Comparison of ENCODE assay signal across 8 cellular contexts in the genomic region with DNA sequence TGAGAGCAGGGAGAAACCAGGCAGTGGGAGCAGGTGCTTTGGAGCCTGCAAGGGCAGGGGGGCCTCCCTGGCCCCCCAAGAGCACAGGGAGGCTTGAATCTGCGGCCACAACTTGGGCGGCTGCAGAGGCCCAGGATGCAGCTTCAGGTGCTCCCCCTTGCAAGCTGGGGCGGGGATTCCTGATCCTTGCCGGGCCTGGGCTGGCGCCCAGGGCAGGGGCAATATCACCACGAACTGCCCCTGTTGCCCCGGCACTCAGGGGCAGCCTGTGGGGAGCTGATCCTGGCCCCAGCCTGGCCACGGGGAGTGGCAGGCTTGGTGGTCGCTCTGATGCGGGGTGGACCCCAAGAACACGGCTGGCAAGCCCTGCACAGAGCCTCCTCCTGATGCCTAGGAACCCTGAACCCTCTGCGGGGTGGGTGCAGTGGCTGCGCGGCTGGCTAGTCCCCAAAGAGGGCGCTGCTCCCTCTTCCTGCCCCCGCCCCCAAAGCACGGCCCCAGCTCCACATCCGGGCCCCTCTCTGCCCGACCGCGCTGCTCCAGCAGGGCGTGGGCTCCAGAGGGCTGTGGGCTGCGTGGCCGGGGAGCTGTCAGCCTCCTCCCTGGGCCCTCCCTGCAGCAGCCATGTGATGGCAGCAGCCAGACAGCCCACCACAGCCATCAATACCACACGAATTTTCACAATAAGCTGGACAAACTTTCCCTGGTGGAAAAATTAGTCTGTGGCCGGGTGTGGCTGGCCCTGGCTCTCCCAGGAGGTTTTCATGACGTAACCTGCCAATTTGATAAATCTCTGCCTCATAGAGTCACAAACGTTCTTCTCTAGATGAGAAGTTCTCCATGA. TPM values are rescaled to one million over a fixed set of nuclear protein-coding genes. Genes with fewer than 3 reads are reported as not detected.
A peak's percentile ranks its signal among the peaks of the same experiment; 100 is the strongest.
DNase-seq lines count a peak whose midpoint lies in the region; ATAC-seq, FAIRE-seq and TF ChIP-seq lines count a peak whose summit lies in the region.
"Had no signal": no experiment of that assay in that cellular context is flagged by ENCODE, and none has a peak within 500 bp of the region (broad histone marks: within the 10 kb centered on the region; RNA-seq: fewer than 3 reads in every experiment).

No MANE protein-coding gene starts in this region.

- peaks cover 7% of the 10 kb centered on the region for H3K9me3 Mint-ChIP-seq in astrocyte (ENCODE audit: unreplicated experiment)

- H3K4me1 ChIP-seq in astrocyte (ENCODE audit: insufficient read depth, low read length) (no peaks in the 10 kb centered on the region), spleen (peaks cover 0 to 12% (median 9%) of the 10 kb centered on the region in 6 donors), ovary (ENCODE audit: insufficient read depth) (no peaks in the 10 kb centered on the region)

- H3K79me2 ChIP-seq in astrocyte (ENCODE audit: insufficient read depth, low read length), result no peaks in the 10 kb centered on the region

- H3K27ac Mint-ChIP-seq in T-helper 17 cell (no peak overlapping the region), astrocyte (ENCODE audit: unreplicated experiment) (no peak overlapping the region)
- H3K27ac Mint-ChIP-seq: T-helper 1 cell treated with Interleukin-12 subunit alpha and Interleukin-12 subunit beta and Interleukin-4 antibody, amounts not matched to agents 30 μg/mL and 1 μg/mL, for 36 hours had no signal

- no peaks in the 10 kb centered on the region for H3K27me3 ChIP-seq in astrocyte (ENCODE audit: insufficient read depth, low read length)
- peaks cover 0 to 16% (median 0%) of the 10 kb centered on the region in 7 donors for H3K27me3 ChIP-seq in spleen (replicated peaks in 1 of 7)
- H3K27me3 ChIP-seq in ovary, result no peaks in the 10 kb centered on the region

- H3K4me3 ChIP-seq in astrocyte (ENCODE audit: insufficient read depth, low read depth, low read length), result no peak overlapping the region
- H3K4me3 ChIP-seq in spleen, result peak overlapping the region in 1 of 8 donors; percentile 31
- H3K4me3 ChIP-seq in ovary, result no peak overlapping the region

- no peak overlapping the region for H3K9ac ChIP-seq in astrocyte (ENCODE audit: low read length)

- H3K9me3 ChIP-seq in T-helper 17 cell (ENCODE audit: control insufficient read depth, low read length, poor library complexity, severe bottlenecking) (no peaks in the 10 kb centered on the region), astrocyte (ENCODE audit: insufficient read depth, low read depth, low read length) (no peaks in the 10 kb centered on the region), spleen (peaks cover 0 to 9% (median 0%) of the 10 kb centered on the region in 8 donors), ovary (peaks cover 0 to 5% of the 10 kb centered on the region in 2 donors)

- TF ChIP-seq POLR2A in spleen (IDR thresholded peaks at IDR 0.05) (no peak), ovary (IDR thresholded peaks at IDR 0.05) (no peak)

- no peak overlapping the region for H2AFZ ChIP-seq in astrocyte (ENCODE audit: low read depth, low read length)

- H3K4me3 Mint-ChIP-seq in T-helper 17 cell (peak overlapping the region; percentile 61), astrocyte (ENCODE audit: unreplicated experiment) (no peak overlapping the region)
- H3K4me3 Mint-ChIP-seq: T-helper 1 cell treated with Interleukin-12 subunit alpha and Interleukin-12 subunit beta and Interleukin-4 antibody, amounts not matched to agents 30 μg/mL and 1 μg/mL, for 36 hours had no signal

- H3K4me1 Mint-ChIP-seq in T-helper 17 cell (peaks cover 3% of the 10 kb centered on the region), astrocyte (ENCODE audit: low read depth, unreplicated experiment) (no peaks in the 10 kb centered on the region)

- peak; percentile 80 for DNase-seq in GM20000 (ENCODE audit: low spot score)
- peak; percentile 26 to 32 (median 31) for DNase-seq in T-helper 17 cell
- peak; percentile 68 for DNase-seq in astrocyte (ENCODE audit: low read depth)
- DNase-seq in spleen, result peak; percentile 90
- no peak for DNase-seq in RKO (ENCODE audit: low spot score)
- no peak for DNase-seq in ovary

- WGBS in spleen, 5 donors, result 11 to 34% (median 26%) methylated on average over 11 to 28 of the region's 28 CpGs
- 32 to 38% (median 37%) methylated on average over 19 to 28 of the region's 28 CpGs for WGBS in ovary, 3 donors

- H3K36me3 Mint-ChIP-seq in T-helper 17 cell (ENCODE audit: low read depth) (peaks cover 3% of the 10 kb centered on the region), astrocyte (ENCODE audit: low read depth, unreplicated experiment) (no peaks in the 10 kb centered on the region)

- ATAC-seq in T-helper 17 cell (peak; percentile 90), GM21423 (IDR thresholded peaks at IDR 0.05; ENCODE audit: unreplicated experiment) (no peak)

- no peaks in the 10 kb centered on the region for H4K20me1 ChIP-seq in astrocyte (ENCODE audit: insufficient read depth, low read length)

- intact Hi-C loops in spleen (cut with DNase I; ENCODE audit: low total_unique reads), result no loop called here
- intact Hi-C loops in ovary (cut with DNase I), result no loop called here

- H3K27me3 Mint-ChIP-seq in T-helper 17 cell, result no peaks in the 10 kb centered on the region
- H3K27me3 Mint-ChIP-seq in astrocyte (ENCODE audit: low read depth, unreplicated experiment), result peaks cover 2% of the 10 kb centered on the region

- peak; percentile 37 for TF ChIP-seq CTCF in GM20000 (IDR thresholded peaks at IDR 0.05; ENCODE audit: extremely low read depth, missing control alignments)
- TF ChIP-seq CTCF in astrocyte (IDR thresholded peaks at IDR 0.05; ENCODE audit: insufficient read depth, low read depth, low read length), result no peak
- peak in 10 of 11 experiments; percentile 17 to 72 (median 46) for TF ChIP-seq CTCF in spleen (IDR thresholded peaks at IDR 0.05 in 8 of 11, conservative IDR thresholded peaks at IDR 0.05 in 3 of 11)
- TF ChIP-seq CTCF in ovary (IDR thresholded peaks at IDR 0.05), result no peak

- no peak for FAIRE-seq in astrocyte (lab: Jason Lieb, UNC)

- H3K27ac ChIP-seq in astrocyte (ENCODE audit: low read depth, low read length), result no peak overlapping the region
- peak overlapping the region in 1 of 8 donors; percentile 32 for H3K27ac ChIP-seq in spleen
- no peak overlapping the region for H3K27ac ChIP-seq in ovary

- no peak overlapping the region for H3K4me2 ChIP-seq in astrocyte (ENCODE audit: low read length)

- no peak for TF ChIP-seq EP300 in ovary (IDR thresholded peaks at IDR 0.05)

- H3K36me3 ChIP-seq in astrocyte (ENCODE audit: insufficient read depth, low read length) (no peaks in the 10 kb centered on the region), spleen (no peaks in the 10 kb centered on the region), ovary (no peaks in the 10 kb centered on the region)

RNA-seq across cellular contexts. Expression of gene TNFSF9, which starts 21.0 kb away (rescaled TPM):
- 1 to 10 TPM; 2.2 to 3.3 TPM for total RNA-seq in T-helper 17 cell
- 2.3 and 2.4 TPM in 2 replicates for total RNA-seq in astrocyte
- 1 to 10 TPM in 6 of 7 donors, under 1 TPM in 1; 0.72 to 4.1 (median 3.3) TPM for total RNA-seq in spleen
- polyA plus RNA-seq in spleen, result 1 to 10 TPM; 1.5 to 3.1 (median 2.7) TPM
- total RNA-seq in ovary, result 1 to 10 TPM in 1 of 7 donors, under 1 TPM in 5, not detected in 1; 0.12 to 1.1 (median 0.44) TPM
- under 1 TPM; 0.10 to 0.17 TPM for polyA plus RNA-seq in ovary

RNA-seq across cellular contexts. Expression of gene CD70, which starts 39.1 kb away (rescaled TPM):
- 1 to 10 TPM; 3.0 to 4.5 TPM for total RNA-seq in T-helper 17 cell
- total RNA-seq in astrocyte, result 0.34 and 0.48 TPM in 2 replicates
- total RNA-seq in spleen, result 1 to 10 TPM in 6 of 7 donors, under 1 TPM in 1; 0.69 to 7.3 (median 3.0) TPM
- polyA plus RNA-seq in spleen, result 1 to 10 TPM; 3.6 to 6.6 (median 3.9) TPM
- total RNA-seq in ovary, result under 1 TPM in 1 of 7 donors, not detected in 6; 0.31 TPM
- not detected for polyA plus RNA-seq in ovary

RNA-seq across cellular contexts. Expression of gene TUBB4A, which starts 49.7 kb away (rescaled TPM):
- 1 to 10 TPM; 1.5 to 1.6 TPM for total RNA-seq in T-helper 17 cell
- 0.75 and 1.7 TPM in 2 replicates for total RNA-seq in astrocyte
- total RNA-seq in spleen, result 10 to 100 TPM; 11.4 to 23.8 (median 20.7) TPM
- 1 to 10 TPM; 1.7 to 7.2 (median 2.0) TPM for polyA plus RNA-seq in spleen
- total RNA-seq in ovary, result 1 to 10 TPM in 3 of 7 donors, under 1 TPM in 2, not detected in 2; 0.88 to 6.4 (median 3.2) TPM
- 10 to 100 TPM in 1 of 2 donors, under 1 TPM in 1; 0.92 to 47.1 TPM for polyA plus RNA-seq in ovary

Comparison
In these comparisons a context has a peak if more than half of its experiments do, and no peak if none do; other contexts are left out.
1. DNase-seq: peak in GM20000 (single experiment), T-helper 17 cell (3 of 3), astrocyte (single experiment) and spleen (single experiment); none in RKO (single experiment) and ovary (0 of 5).
2. CTCF ChIP-seq: peak in GM20000 (single experiment) and spleen (10 of 11); none in astrocyte (single experiment) and ovary (0 of 3).